ENCODE assay signal across 11 cellular contexts in the genomic region with DNA sequence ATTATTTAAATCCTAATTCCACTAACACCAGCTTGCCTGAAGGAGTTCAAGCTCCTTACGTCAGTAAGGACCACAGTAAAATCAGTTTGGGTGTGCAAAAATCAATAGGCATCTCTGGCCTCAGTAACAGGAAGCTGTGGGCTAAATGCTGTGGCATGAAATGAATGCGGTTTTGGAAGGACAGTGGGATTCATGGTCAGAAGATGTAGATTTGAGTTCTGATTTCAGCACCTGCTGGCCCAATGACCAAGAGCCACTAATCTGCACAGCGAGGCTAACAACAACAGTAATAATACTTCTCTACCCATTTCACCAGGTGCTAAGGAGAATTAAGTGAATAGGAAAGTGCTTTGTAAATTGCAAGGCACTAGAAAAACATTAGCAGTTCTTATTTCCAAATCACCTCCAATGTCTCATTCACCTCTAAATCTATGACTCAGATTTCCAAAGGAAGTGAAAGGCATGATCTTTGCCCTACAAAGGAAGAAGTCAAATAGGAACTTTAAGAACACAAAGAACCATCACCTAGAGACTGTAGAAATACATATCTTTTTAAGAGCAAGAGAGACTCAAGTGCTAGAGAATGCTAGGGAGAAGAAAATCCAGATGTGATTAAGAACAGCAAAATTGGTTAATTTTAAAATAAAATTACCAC.
A peak's percentile ranks its signal among the peaks of the same experiment; 100 is the strongest.
DNase-seq lines count a peak whose midpoint lies in the region; ATAC-seq and TF ChIP-seq lines count a peak whose summit lies in the region.
"Had no signal": no experiment of that assay in that cellular context is flagged by ENCODE, and none has a peak within 500 bp of the region (broad histone marks: within the 10 kb centered on the region; RNA-seq: fewer than 3 reads in every experiment).

No MANE protein-coding gene starts in this region.

- H3K27ac ChIP-seq in body of pancreas = no peak overlapping the region
- H3K27ac ChIP-seq: uterus had no signal

- peak overlapping the region; percentile 88 for H3K27ac Mint-ChIP-seq in activated T-cell treated with anti-CD3 and anti-CD28 coated beads, Interleukin-2, amount 50 U/mL, for 24 hours
- H3K27ac Mint-ChIP-seq in stimulated activated effector memory CD8-positive, alpha-beta T cell treated with anti-CD3 and anti-CD28 coated beads, Interleukin-12 subunit alpha, Interleukin-12 subunit beta, amount 100 ng/mL, for 72 hours = peak overlapping the region; percentile 18

- H3K4me3 Mint-ChIP-seq in activated T-cell treated with anti-CD3 and anti-CD28 coated beads, Interleukin-2, amount 50 U/mL, for 24 hours = peak overlapping the region; percentile 51
- H3K4me3 Mint-ChIP-seq in stimulated activated effector memory CD8-positive, alpha-beta T cell treated with anti-CD3 and anti-CD28 coated beads, Interleukin-12 subunit alpha, Interleukin-12 subunit beta, amount 100 ng/mL, for 72 hours = peak overlapping the region; percentile 29

- DNase-seq in activated T-cell treated with anti-CD3 and anti-CD28 coated beads, Interleukin-2, amount 50 U/mL, for 24 hours = no peak
- no peak for DNase-seq in activated T-cell treated with anti-CD3 and anti-CD28 coated beads, Interleukin-2, amount 50 U/mL, for 48 hours
- DNase-seq in NOMO-1 treated with DMSO at 0.1 percent for 48 hours (lab: John Stamatoyannopoulos, UW; ENCODE audit: unreplicated experiment) (peak; percentile 88), body of pancreas (no peak), NK-92 (lab: John Stamatoyannopoulos, UW; ENCODE audit: unreplicated experiment) (no peak), erythroblast (lab: John Stamatoyannopoulos, UW) (no peak)
- no peak for DNase-seq in stimulated activated effector memory CD8-positive, alpha-beta T cell treated with anti-CD3 and anti-CD28 coated beads, Interleukin-12 subunit alpha, Interleukin-12 subunit beta, amount 100 ng/mL, for 72 hours (ENCODE audit: low spot score in 2 of 2)
- DNase-seq: hippocampal formation, NCI-H1105, uterus had no signal

- H3K27me3 Mint-ChIP-seq in activated T-cell treated with anti-CD3 and anti-CD28 coated beads, Interleukin-2, amount 50 U/mL, for 24 hours = no peaks in the 10 kb centered on the region

- H3K4me3 ChIP-seq in body of pancreas = no peak overlapping the region
- H3K4me3 ChIP-seq: uterus had no signal

- no peaks in the 10 kb centered on the region for H3K36me3 ChIP-seq in body of pancreas (replicated peaks in 1 of 2; ENCODE audit: insufficient read depth in 1 of 2, low read depth in 2 of 2)
- H3K36me3 ChIP-seq: uterus had no signal

- H3K9me3 ChIP-seq in body of pancreas = no peaks in the 10 kb centered on the region
- H3K9me3 ChIP-seq: uterus had no signal

- H3K36me3 Mint-ChIP-seq in activated T-cell treated with anti-CD3 and anti-CD28 coated beads, Interleukin-2, amount 50 U/mL, for 24 hours (ENCODE audit: low read depth) = peaks cover 61% of the 10 kb centered on the region
- peaks cover 75% of the 10 kb centered on the region for H3K36me3 Mint-ChIP-seq in stimulated activated effector memory CD8-positive, alpha-beta T cell treated with anti-CD3 and anti-CD28 coated beads, Interleukin-12 subunit alpha, Interleukin-12 subunit beta, amount 100 ng/mL, for 72 hours

- no peaks in the 10 kb centered on the region for H3K9me3 Mint-ChIP-seq in activated T-cell treated with anti-CD3 and anti-CD28 coated beads, Interleukin-2, amount 50 U/mL, for 24 hours
- no peaks in the 10 kb centered on the region for H3K9me3 Mint-ChIP-seq in stimulated activated effector memory CD8-positive, alpha-beta T cell treated with anti-CD3 and anti-CD28 coated beads, Interleukin-12 subunit alpha, Interleukin-12 subunit beta, amount 100 ng/mL, for 72 hours

- 42 to 51% methylated on average over 3 of the region's 3 CpGs for WGBS in body of pancreas, 2 donors

- no peak for TF ChIP-seq CTCF in body of pancreas (IDR thresholded peaks at IDR 0.05)

- intact Hi-C loops in body of pancreas (cut with DNase I) = no loop called here

- ATAC-seq in body of pancreas = peak; percentile 18
- ATAC-seq in stimulated activated effector memory CD8-positive, alpha-beta T cell treated with anti-CD3 and anti-CD28 coated beads, Interleukin-12 subunit alpha, Interleukin-12 subunit beta, amount 100 ng/mL, for 72 hours = peak; percentile 53
- no peak for ATAC-seq in HG02840 (IDR thresholded peaks at IDR 0.05; ENCODE audit: low FRiP score, unreplicated experiment)

- peaks cover 87% of the 10 kb centered on the region for H3K4me1 Mint-ChIP-seq in activated T-cell treated with anti-CD3 and anti-CD28 coated beads, Interleukin-2, amount 50 U/mL, for 24 hours (ENCODE audit: low read depth)
- H3K4me1 Mint-ChIP-seq in stimulated activated effector memory CD8-positive, alpha-beta T cell treated with anti-CD3 and anti-CD28 coated beads, Interleukin-12 subunit alpha, Interleukin-12 subunit beta, amount 100 ng/mL, for 72 hours = peaks cover 80% of the 10 kb centered on the region

- TF ChIP-seq POLR2A in body of pancreas (IDR thresholded peaks at IDR 0.05) (no peak), erythroblast (IDR thresholded peaks at IDR 0.05; ENCODE audit: low read length) (no peak)

- no peaks in the 10 kb centered on the region for H3K27me3 ChIP-seq in body of pancreas
- H3K27me3 ChIP-seq: uterus had no signal

- H3K4me1 ChIP-seq in body of pancreas = peaks cover 6% of the 10 kb centered on the region
- H3K4me1 ChIP-seq: uterus had no signal
